ENCODE assay signal across 1 cellular context in the genomic region with DNA sequence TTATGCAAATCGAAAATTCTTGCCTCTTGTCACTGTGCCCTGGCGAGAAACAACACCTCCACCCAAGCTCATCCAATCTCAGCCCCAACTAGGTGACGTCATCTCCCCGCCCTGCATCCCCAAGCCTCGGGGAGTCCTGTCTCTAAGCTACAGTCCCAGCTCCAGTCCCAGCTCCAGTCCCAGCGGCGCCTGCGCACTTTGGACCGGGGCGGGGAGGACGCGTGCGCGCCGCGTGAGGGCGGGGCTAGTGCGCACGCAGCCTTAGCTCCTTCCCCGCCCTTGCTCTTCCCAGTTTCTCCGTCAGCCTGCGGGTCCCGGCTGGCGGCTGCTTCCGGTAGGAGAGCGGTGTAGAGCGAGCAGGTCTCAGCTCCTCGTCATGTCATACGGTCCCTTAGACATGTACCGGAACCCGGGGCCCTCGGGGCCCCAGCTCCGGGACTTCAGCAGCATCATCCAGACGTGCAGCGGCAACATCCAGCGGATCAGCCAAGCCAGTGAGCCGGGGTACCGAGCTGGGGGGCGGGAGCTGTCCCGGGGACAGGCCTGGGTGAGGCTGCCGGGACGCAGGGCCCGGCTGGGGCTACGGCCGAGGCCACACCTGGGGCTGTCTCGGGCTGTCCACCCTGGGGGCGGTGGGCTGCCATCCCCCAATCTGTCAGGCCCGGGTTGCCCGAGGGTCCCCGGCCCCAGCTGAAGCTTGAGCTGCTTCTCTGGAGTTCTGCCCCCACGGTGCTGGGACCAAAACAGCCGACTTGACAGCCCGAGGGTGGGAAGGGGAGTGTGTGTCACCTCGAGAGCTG.
TF ChIP-seq lines count a peak whose summit lies in the region.

A gene (plus strand): TSS at position 288 of the 800 bp plus-strand sequence. CDS start 89 bp downstream, at position 377.

TF ChIP-seq in WTC11, 78 proteins besides CTCF, POLR2A, EP300 and RAD21 (continued from another document):
- TF ChIP-seq, protein P1, sequence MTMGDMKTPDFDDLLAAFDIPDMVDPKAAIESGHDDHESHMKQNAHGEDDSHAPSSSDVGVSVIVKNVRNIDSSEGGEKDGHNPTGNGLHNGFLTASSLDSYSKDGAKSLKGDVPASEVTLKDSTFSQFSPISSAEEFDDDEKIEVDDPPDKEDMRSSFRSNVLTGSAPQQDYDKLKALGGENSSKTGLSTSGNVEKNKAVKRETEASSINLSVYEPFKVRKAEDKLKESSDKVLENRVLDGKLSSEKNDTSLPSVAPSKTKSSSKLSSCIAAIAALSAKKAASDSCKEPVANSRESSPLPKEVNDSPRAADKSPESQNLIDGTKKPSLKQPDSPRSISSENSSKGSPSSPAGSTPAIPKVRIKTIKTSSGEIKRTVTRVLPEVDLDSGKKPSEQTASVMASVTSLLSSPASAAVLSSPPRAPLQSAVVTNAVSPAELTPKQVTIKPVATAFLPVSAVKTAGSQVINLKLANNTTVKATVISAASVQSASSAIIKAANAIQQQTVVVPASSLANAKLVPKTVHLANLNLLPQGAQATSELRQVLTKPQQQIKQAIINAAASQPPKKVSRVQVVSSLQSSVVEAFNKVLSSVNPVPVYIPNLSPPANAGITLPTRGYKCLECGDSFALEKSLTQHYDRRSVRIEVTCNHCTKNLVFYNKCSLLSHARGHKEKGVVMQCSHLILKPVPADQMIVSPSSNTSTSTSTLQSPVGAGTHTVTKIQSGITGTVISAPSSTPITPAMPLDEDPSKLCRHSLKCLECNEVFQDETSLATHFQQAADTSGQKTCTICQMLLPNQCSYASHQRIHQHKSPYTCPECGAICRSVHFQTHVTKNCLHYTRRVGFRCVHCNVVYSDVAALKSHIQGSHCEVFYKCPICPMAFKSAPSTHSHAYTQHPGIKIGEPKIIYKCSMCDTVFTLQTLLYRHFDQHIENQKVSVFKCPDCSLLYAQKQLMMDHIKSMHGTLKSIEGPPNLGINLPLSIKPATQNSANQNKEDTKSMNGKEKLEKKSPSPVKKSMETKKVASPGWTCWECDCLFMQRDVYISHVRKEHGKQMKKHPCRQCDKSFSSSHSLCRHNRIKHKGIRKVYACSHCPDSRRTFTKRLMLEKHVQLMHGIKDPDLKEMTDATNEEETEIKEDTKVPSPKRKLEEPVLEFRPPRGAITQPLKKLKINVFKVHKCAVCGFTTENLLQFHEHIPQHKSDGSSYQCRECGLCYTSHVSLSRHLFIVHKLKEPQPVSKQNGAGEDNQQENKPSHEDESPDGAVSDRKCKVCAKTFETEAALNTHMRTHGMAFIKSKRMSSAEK (CRISPR knock-in tag; IDR thresholded peaks at IDR 0.05; ENCODE audit: borderline replicate concordance), result no peak
- no peak for TF ChIP-seq GTF2I (CRISPR knock-in tag; conservative IDR thresholded peaks at IDR 0.05)
- no peak for TF ChIP-seq FOXJ3 (CRISPR knock-in tag; IDR thresholded peaks at IDR 0.05; ENCODE audit: borderline replicate concordance)
- no peak; the same call in 1 of the 2 replicates for TF ChIP-seq FOXP1 (CRISPR knock-in tag; IDR thresholded peaks at IDR 0.05; ENCODE audit: borderline replicate concordance)
- no peak for TF ChIP-seq PRRX2 (CRISPR knock-in tag; IDR thresholded peaks at IDR 0.05)
